Comparison of ENCODE assay signal across 17 cellular contexts in the genomic region with DNA sequence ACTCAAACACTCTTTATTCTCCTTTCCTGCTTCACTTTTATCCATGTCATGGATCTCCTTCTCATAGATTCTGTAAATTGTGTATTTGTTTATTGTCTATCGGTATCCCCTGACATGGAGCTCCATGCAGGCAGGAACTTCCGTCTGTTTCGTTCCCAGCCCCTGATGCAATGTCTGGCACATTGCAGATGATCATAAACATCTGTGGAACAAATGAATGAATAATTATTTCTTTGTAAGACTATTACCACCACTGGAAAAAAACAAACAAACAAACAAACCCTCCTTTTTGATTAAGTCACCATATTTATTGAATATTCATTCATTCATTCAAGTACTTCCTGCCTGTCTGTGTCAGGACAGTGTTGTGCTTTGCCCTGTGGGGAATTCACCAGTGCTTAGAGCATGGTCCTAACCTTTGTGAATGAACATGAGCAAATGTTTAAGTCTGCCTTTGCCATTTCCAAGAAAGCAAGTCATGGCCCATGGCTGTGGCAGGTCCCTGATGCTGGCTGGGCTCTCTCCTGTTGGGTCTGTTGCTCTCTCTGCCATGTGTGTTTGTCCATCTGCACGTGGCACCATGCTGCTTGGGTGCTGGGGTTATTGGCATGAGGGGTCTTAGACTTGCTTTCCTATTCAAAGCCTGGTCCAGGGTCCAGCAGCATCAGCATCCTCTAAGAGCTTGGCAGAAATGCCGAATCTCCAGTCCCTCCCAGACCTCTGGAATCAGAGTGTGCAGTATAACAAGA. TPM values are rescaled to one million over a fixed set of nuclear protein-coding genes. Genes with fewer than 3 reads are reported as not detected.
DNase-seq lines count a peak whose midpoint lies in the region; ATAC-seq, FAIRE-seq and TF ChIP-seq lines count a peak whose summit lies in the region.
"Had no signal": no experiment of that assay in that cellular context is flagged by ENCODE, and none has a peak within 500 bp of the region (broad histone marks: within the 10 kb centered on the region; RNA-seq: fewer than 3 reads in every experiment).

No MANE protein-coding gene starts in this region.

- peaks cover 6% of the 10 kb centered on the region for H3K79me2 ChIP-seq in trophoblast cell (ENCODE audit: control insufficient read depth, insufficient read depth, low read length, poor library complexity)

- H4K8ac ChIP-seq in trophoblast cell (ENCODE audit: low read depth, low read length), result peak overlapping the region; percentile 89

- peak overlapping the region; percentile 98 for H2BK12ac ChIP-seq in trophoblast cell (ENCODE audit: low read length)

- H3K27me3 ChIP-seq in CD4-positive, alpha-beta memory T cell (ENCODE audit: insufficient read depth, low read length), result no peaks in the 10 kb centered on the region
- H3K27me3 ChIP-seq in bronchial epithelial cell (ENCODE audit: control insufficient read depth, insufficient read depth, low read length), result no peaks in the 10 kb centered on the region
- no peaks in the 10 kb centered on the region for H3K27me3 ChIP-seq in trophoblast cell (ENCODE audit: insufficient read depth, low read length)
- H3K27me3 ChIP-seq: SJSA1 had no signal

- H3K27me3 Mint-ChIP-seq in CD4-positive, alpha-beta memory T cell, result no peaks in the 10 kb centered on the region

- H3K79me1 ChIP-seq in trophoblast cell (ENCODE audit: low read length), result peaks cover 52% of the 10 kb centered on the region

- H3K4me3 ChIP-seq in AG10803 (ENCODE audit: low read length) (no peak overlapping the region), bronchial epithelial cell (ENCODE audit: low read depth, low read length) (no peak overlapping the region), trophoblast cell (ENCODE audit: low read depth, low read length) (no peak overlapping the region)
- no peak overlapping the region for H3K4me3 ChIP-seq in CD4-positive, alpha-beta memory T cell (ENCODE audit: low read length in 2 of 2)
- H3K4me3 ChIP-seq: HAP-1, SJSA1 had no signal

- H3K9ac ChIP-seq in trophoblast cell (ENCODE audit: low read length), result no peak overlapping the region

- DNase-seq in AG10803 (ENCODE audit: low read depth) (peak; percentile 33), bronchial epithelial cell (ENCODE audit: low read depth) (no peak), trophoblast cell (no peak), NCI-H2227 (lab: John Stamatoyannopoulos, UW; ENCODE audit: unreplicated experiment) (no peak), GDM1 (lab: John Stamatoyannopoulos, UW) (no peak)
- DNase-seq in CD4-positive, alpha-beta memory T cell, result no peak
- DNase-seq: NCI-H1417, NCI-H1930, NCI-H2171, NCI-H510A had no signal

- FAIRE-seq in bronchial epithelial cell (lab: Jason Lieb, UNC), result peak; percentile 7
- FAIRE-seq: GM12892, GM19239 had no signal

- peaks cover 28 to 60% (median 41%) of the 10 kb centered on the region in 4 donors for H3K4me1 Mint-ChIP-seq in CD4-positive, alpha-beta memory T cell

- H3K4me2 ChIP-seq in trophoblast cell (ENCODE audit: low read length), result no peak overlapping the region

- H3K36me3 ChIP-seq in CD4-positive, alpha-beta memory T cell (ENCODE audit: insufficient read depth, low read length), result no peaks in the 10 kb centered on the region
- H3K36me3 ChIP-seq in bronchial epithelial cell (ENCODE audit: control insufficient read depth, insufficient read depth, low read length), result peaks cover 4% of the 10 kb centered on the region
- peaks cover 4 to 6% of the 10 kb centered on the region in 2 experiments for H3K36me3 ChIP-seq in trophoblast cell (ENCODE audit: control insufficient read depth in 1 of 2, insufficient read depth in 2 of 2, low read length in 2 of 2)
- H3K36me3 ChIP-seq: HAP-1, SJSA1 had no signal

- no peak for TF ChIP-seq CTCF in AG10803 (conservative IDR thresholded peaks at IDR 0.05; ENCODE audit: low read length)
- TF ChIP-seq CTCF in bronchial epithelial cell (IDR thresholded peaks at IDR 0.05; ENCODE audit: insufficient read depth, low read length, severe bottlenecking), result no peak

- CTCF ChIA-PET in CD4-positive, alpha-beta memory T cell (lab: Charles Lee; ENCODE audit: partially characterized antibody), result no interaction called here

- H3K9me3 Mint-ChIP-seq in CD4-positive, alpha-beta memory T cell, result no peaks in the 10 kb centered on the region

- H2BK5ac ChIP-seq in trophoblast cell (ENCODE audit: low read depth, low read length, poor library complexity), result peak overlapping the region; percentile 91

- H2AK5ac ChIP-seq in trophoblast cell (ENCODE audit: low read length), result peak overlapping the region; percentile 51

- H2BK120ac ChIP-seq in trophoblast cell (ENCODE audit: insufficient read depth, low read length, poor library complexity), result peak overlapping the region; percentile 93

- peak overlapping the region; percentile 88 for H3K14ac ChIP-seq in trophoblast cell (ENCODE audit: low read length)

- no CpG with 5 or more reads among the region's 5 CpGs for WGBS in trophoblast cell (ENCODE audit: extremely low coverage, insufficient coverage, insufficient read length)

- no peaks in the 10 kb centered on the region for H3K9me3 ChIP-seq in CD4-positive, alpha-beta memory T cell (ENCODE audit: control insufficient read depth in 1 of 2, low read length in 2 of 2)
- H3K9me3 ChIP-seq in trophoblast cell (ENCODE audit: insufficient read depth, low read depth, low read length), result no peaks in the 10 kb centered on the region
- H3K9me3 ChIP-seq: HAP-1, SJSA1 had no signal

- peak overlapping the region; percentile 91 for H3K18ac ChIP-seq in trophoblast cell (ENCODE audit: low read length)

- H3K4ac ChIP-seq in trophoblast cell (ENCODE audit: low read depth, low read length), result peak overlapping the region; percentile 70

- peak overlapping the region in 5 of 8 donors; percentile 14 to 68 (median 57) for H3K4me3 Mint-ChIP-seq in CD4-positive, alpha-beta memory T cell
- H3K4me3 Mint-ChIP-seq: IgD-negative memory B cell had no signal

- POLR2A ChIA-PET in CD4-positive, alpha-beta memory T cell (lab: Charles Lee; ENCODE audit: partially characterized antibody), result no interaction called here

- H4K91ac ChIP-seq in trophoblast cell (ENCODE audit: low read depth, low read length), result peak overlapping the region; percentile 96

- ATAC-seq in HG03469 (IDR thresholded peaks at IDR 0.05; ENCODE audit: unreplicated experiment), result no peak
- ATAC-seq in HG02938 (IDR thresholded peaks at IDR 0.05; ENCODE audit: unreplicated experiment), result no peak

- no peak overlapping the region for H3K27ac ChIP-seq in CD4-positive, alpha-beta memory T cell (ENCODE audit: low read depth, low read length)
- peak overlapping the region; percentile 83 for H3K27ac ChIP-seq in trophoblast cell (ENCODE audit: low read depth, low read length)
- H3K27ac ChIP-seq: SJSA1 had no signal

- H3K23ac ChIP-seq in trophoblast cell (ENCODE audit: low read length), result no peak overlapping the region

- no peak overlapping the region for H2AFZ ChIP-seq in trophoblast cell (ENCODE audit: insufficient read depth, low read length, poor library complexity)

- intact Hi-C loops in CD4-positive, alpha-beta memory T cell (cut with micrococcal nuclease), result no loop called here

- H3K4me1 ChIP-seq in CD4-positive, alpha-beta memory T cell (ENCODE audit: insufficient read depth, low read length), result peaks cover 38% of the 10 kb centered on the region
- H3K4me1 ChIP-seq in trophoblast cell (ENCODE audit: control insufficient read depth in 1 of 2, insufficient read depth in 2 of 2, low read length in 2 of 2), result peaks cover 53 to 58% of the 10 kb centered on the region in 2 experiments
- H3K4me1 ChIP-seq: HAP-1 had no signal

- H3K27ac Mint-ChIP-seq in CD4-positive, alpha-beta memory T cell, result peak overlapping the region; percentile 65 to 91 (median 85)

- no peak overlapping the region for H4K12ac ChIP-seq in trophoblast cell (ENCODE audit: low read depth, low read length)

- H3K36me3 Mint-ChIP-seq in CD4-positive, alpha-beta memory T cell, result no peaks in the 10 kb centered on the region
- H3K36me3 Mint-ChIP-seq: IgD-negative memory B cell had no signal

RNA-seq across cellular contexts. Expression of gene NAA20, which starts 47.5 kb away (rescaled TPM):
- 10 to 100 TPM; 32.5 to 33.5 TPM for total RNA-seq in CD4-positive, alpha-beta memory T cell
- 100 to 1,000 TPM in 1 of 2 donors, 10 to 100 TPM in 1; 80.0 to 116 TPM for polyA plus RNA-seq in CD4-positive, alpha-beta memory T cell
- total RNA-seq in bronchial epithelial cell, result 111 and 114 TPM in 2 replicates
- 42.9 and 45.3 TPM in 2 replicates for polyA plus RNA-seq in trophoblast cell (2013)
